25 cellular contexts compared by ENCODE assay signal in genomic region chr7:140017543-140017942, GRCh38.
"Had no signal": no experiment of that assay in that cellular context is flagged by ENCODE, and none has a peak within 500 bp of the region (broad histone marks: within the 10 kb centered on the region; RNA-seq: fewer than 3 reads in every experiment).

No MANE protein-coding gene starts in this region.

- FAIRE-seq: colon had no signal

- H3K4me2 ChIP-seq: hepatocyte had no signal

- H3K27me3 ChIP-seq: body of pancreas, gastrocnemius medialis, hepatocyte had no signal

- H3K9me3 Mint-ChIP-seq: activated B cell treated with CpG ODN at 0.5 μM for 24 hours; activated CD8-positive, alpha-beta T cell treated with anti-CD3 and anti-CD28 coated beads for 36 hours; activated naive CD4-positive, alpha-beta T cell treated with anti-CD3 and anti-CD28 coated beads, Interleukin-2, amount 50 U/mL, for 72 hours; activated T-cell treated with anti-CD3 and anti-CD28 coated beads, Interleukin-2, amount 50 U/mL, for 4 hours; activated T-helper 17 cell treated with anti-CD3 and anti-CD28 coated beads, Interleukin-2, amount 50 U/mL, for 72 hours; mesothelial cell of epicardium; naive B cell; neural crest cell; stimulated activated naive CD8-positive, alpha-beta T cell treated with anti-CD3 and anti-CD28 coated beads, Interleukin-15, Interleukin-2, amounts not matched to agents 100 ng/mL and 50 ng/mL, for 24 hours; type B pancreatic cell had no signal

- H3K27ac ChIP-seq: body of pancreas, gastrocnemius medialis, hepatocyte had no signal

- H3K4me1 ChIP-seq: gastrocnemius medialis had no signal

- H3K79me2 ChIP-seq: hepatocyte had no signal

- H3K36me3 Mint-ChIP-seq: activated naive CD4-positive, alpha-beta T cell treated with anti-CD3 and anti-CD28 coated beads, Interleukin-2, amount 50 U/mL, for 72 hours; mesothelial cell of epicardium; type B pancreatic cell had no signal

- DNase-seq: activated B cell treated with CpG ODN at 0.5 μM for 24 hours; activated CD4-positive, alpha-beta T cell treated with anti-CD3 and anti-CD28 coated beads, Interleukin-2, amount 50 U/mL, for 1 hour; activated CD8-positive, alpha-beta T cell treated with anti-CD3 and anti-CD28 coated beads for 36 hours; activated naive CD4-positive, alpha-beta T cell; activated T-cell treated with anti-CD3 and anti-CD28 coated beads, Interleukin-2, amount 50 U/mL, for 4 hours; body of pancreas; effector memory CD4-positive, alpha-beta T cell; gastrocnemius medialis; islet precursor cell; left cardiac atrium; left ventricle myocardium superior; mammary epithelial cell; naive B cell; right cardiac atrium; stimulated activated CD4-positive, alpha-beta T cell treated with anti-CD3 and anti-CD28 coated beads, Interleukin-2, amount 100 ng/mL, for 48 hours; substantia nigra; T-helper 2 cell had no signal

- H2AFZ ChIP-seq: hepatocyte had no signal

- H3K9me3 ChIP-seq: body of pancreas, gastrocnemius medialis had no signal

- H3K27ac Mint-ChIP-seq: activated B cell treated with CpG ODN at 0.5 μM for 24 hours; activated CD8-positive, alpha-beta T cell treated with anti-CD3 and anti-CD28 coated beads for 36 hours; mesothelial cell of epicardium; stimulated activated naive CD8-positive, alpha-beta T cell treated with anti-CD3 and anti-CD28 coated beads, Interleukin-15, Interleukin-2, amounts not matched to agents 100 ng/mL and 50 ng/mL, for 24 hours; type B pancreatic cell had no signal

- H3K4me1 Mint-ChIP-seq: activated B cell treated with CpG ODN at 0.5 μM for 24 hours, mesothelial cell of epicardium, neural crest cell had no signal

- ATAC-seq: activated CD8-positive, alpha-beta T cell treated with anti-CD3 and anti-CD28 coated beads for 36 hours; activated naive CD4-positive, alpha-beta T cell treated with anti-CD3 and anti-CD28 coated beads, Interleukin-2, amount 50 U/mL, for 72 hours; activated T-cell treated with anti-CD3 and anti-CD28 coated beads, Interleukin-2, amount 50 U/mL, for 4 hours; activated T-helper 17 cell treated with anti-CD3 and anti-CD28 coated beads, Interleukin-2, amount 50 U/mL, for 72 hours; body of pancreas; gastrocnemius medialis; left ventricle myocardium superior; right cardiac atrium had no signal

- H3K36me3 ChIP-seq: gastrocnemius medialis had no signal

- H3K4me3 ChIP-seq: body of pancreas, gastrocnemius medialis, hepatocyte had no signal

- H3K4me3 Mint-ChIP-seq: activated B cell treated with CpG ODN at 0.5 μM for 24 hours; activated CD8-positive, alpha-beta T cell treated with anti-CD3 and anti-CD28 coated beads for 36 hours; activated T-cell treated with anti-CD3 and anti-CD28 coated beads, Interleukin-2, amount 50 U/mL, for 4 hours; activated T-helper 17 cell treated with anti-CD3 and anti-CD28 coated beads, Interleukin-2, amount 50 U/mL, for 72 hours; mesothelial cell of epicardium; naive B cell; neural crest cell; stimulated activated naive CD8-positive, alpha-beta T cell treated with anti-CD3 and anti-CD28 coated beads, Interleukin-15, Interleukin-2, amounts not matched to agents 100 ng/mL and 50 ng/mL, for 24 hours; type B pancreatic cell had no signal

- H3K27me3 Mint-ChIP-seq: activated B cell treated with CpG ODN at 0.5 μM for 24 hours; activated CD8-positive, alpha-beta T cell treated with anti-CD3 and anti-CD28 coated beads for 36 hours; activated T-helper 17 cell treated with anti-CD3 and anti-CD28 coated beads, Interleukin-2, amount 50 U/mL, for 72 hours; naive B cell; stimulated activated naive CD8-positive, alpha-beta T cell treated with anti-CD3 and anti-CD28 coated beads, Interleukin-15, Interleukin-2, amounts not matched to agents 100 ng/mL and 50 ng/mL, for 24 hours had no signal
